ENCODE assay signal across 1 cellular context in the genomic region with DNA sequence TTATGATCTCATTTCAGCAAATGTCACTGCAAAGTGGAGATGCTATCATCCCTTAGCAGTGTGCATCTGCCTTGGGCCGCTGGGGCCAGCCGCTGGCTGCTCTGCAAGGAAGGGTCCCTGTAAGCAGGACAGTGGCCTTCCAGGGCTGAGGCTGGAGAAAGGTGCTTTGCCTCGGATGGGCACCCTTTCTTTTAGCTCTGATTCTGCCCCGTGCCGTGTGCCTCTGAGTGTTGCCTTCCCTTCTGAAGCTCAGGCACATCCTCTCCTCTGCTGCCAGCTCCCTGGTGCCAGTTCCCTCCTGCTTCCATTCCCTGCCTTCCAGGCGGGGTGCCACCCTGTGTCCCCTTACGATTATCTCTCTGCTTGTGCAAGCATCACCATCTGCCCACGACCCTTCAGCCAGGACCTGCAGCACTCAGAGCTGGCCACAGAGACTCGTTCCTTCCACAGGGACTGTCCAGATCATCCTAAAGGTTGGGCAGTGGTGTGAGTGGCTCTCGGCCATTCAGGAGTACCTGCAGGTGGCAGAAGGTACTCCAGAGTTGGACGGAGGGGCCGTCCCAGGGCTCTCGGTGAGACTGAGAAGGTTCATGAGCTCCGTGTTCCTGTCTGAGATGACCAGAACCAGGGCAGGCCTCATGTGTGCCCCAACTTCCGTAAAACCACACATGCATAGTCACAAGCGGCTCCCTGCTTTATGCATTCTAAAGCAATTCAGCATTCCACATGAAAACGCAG.
TF ChIP-seq lines count a peak whose summit lies in the region.

No MANE protein-coding gene starts in this region.

TF ChIP-seq in A549, 52 proteins besides CTCF, POLR2A, EP300 and RAD21 (continued from another document):
- no peak for TF ChIP-seq ESRRA (IDR thresholded peaks at IDR 0.05; ENCODE audit: borderline replicate concordance, low read length)
- no peak for TF ChIP-seq CHD4 (IDR thresholded peaks at IDR 0.05; ENCODE audit: borderline replicate concordance)
- TF ChIP-seq GATA3 (IDR thresholded peaks at IDR 0.05; ENCODE audit: borderline replicate concordance): no peak
- no peak for TF ChIP-seq RCOR1 (IDR thresholded peaks at IDR 0.05; ENCODE audit: low read depth, low read length)
- TF ChIP-seq, protein P1, sequence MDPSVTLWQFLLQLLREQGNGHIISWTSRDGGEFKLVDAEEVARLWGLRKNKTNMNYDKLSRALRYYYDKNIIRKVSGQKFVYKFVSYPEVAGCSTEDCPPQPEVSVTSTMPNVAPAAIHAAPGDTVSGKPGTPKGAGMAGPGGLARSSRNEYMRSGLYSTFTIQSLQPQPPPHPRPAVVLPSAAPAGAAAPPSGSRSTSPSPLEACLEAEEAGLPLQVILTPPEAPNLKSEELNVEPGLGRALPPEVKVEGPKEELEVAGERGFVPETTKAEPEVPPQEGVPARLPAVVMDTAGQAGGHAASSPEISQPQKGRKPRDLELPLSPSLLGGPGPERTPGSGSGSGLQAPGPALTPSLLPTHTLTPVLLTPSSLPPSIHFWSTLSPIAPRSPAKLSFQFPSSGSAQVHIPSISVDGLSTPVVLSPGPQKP (IDR thresholded peaks at IDR 0.05; ENCODE audit: low read depth, low read length): no peak
- TF ChIP-seq, protein P2, sequence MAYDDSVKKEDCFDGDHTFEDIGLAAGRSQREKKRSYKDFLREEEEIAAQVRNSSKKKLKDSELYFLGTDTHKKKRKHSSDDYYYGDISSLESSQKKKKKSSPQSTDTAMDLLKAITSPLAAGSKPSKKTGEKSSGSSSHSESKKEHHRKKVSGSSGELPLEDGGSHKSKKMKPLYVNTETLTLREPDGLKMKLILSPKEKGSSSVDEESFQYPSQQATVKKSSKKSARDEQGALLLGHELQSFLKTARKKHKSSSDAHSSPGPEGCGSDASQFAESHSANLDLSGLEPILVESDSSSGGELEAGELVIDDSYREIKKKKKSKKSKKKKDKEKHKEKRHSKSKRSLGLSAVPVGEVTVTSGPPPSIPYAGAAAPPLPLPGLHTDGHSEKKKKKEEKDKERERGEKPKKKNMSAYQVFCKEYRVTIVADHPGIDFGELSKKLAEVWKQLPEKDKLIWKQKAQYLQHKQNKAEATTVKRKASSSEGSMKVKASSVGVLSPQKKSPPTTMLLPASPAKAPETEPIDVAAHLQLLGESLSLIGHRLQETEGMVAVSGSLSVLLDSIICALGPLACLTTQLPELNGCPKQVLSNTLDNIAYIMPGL (CRISPR knock-in tag; IDR thresholded peaks at IDR 0.05; ENCODE audit: borderline replicate concordance): no peak
- no peak for TF ChIP-seq ZNF302 (CRISPR knock-in tag; IDR thresholded peaks at IDR 0.05)
- TF ChIP-seq ZFP36 (IDR thresholded peaks at IDR 0.05; ENCODE audit: borderline replicate concordance, partially characterized antibody): no peak
- TF ChIP-seq HEYL (CRISPR knock-in tag; IDR thresholded peaks at IDR 0.05): no peak
- no peak for TF ChIP-seq NR3C1 (IDR thresholded peaks at IDR 0.05)
- TF ChIP-seq TFCP2L1 (CRISPR knock-in tag; IDR thresholded peaks at IDR 0.05): no peak
